In the genomic region with DNA sequence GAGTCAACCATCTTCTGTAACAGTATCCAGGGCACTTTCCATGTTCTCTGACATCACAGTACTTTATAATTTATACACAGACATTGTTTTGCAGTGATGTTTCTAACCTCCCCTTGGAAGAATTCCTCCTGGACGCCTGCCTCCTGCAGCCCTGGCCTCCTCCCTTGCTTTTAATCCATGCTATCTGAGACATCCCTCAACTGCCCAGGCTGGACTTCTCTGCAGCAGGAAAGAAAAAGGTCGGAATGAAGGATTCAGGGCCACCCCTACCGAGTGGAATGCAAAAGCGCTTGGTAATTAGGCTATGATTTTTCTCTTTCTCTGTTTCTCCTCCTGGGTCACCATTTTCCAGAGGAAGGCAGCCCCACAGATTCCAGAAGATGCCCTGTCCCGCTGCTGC, we compare ENCODE assay signal across 19 cellular contexts. TPM values are rescaled to one million over a fixed set of nuclear protein-coding genes. Genes with fewer than 3 reads are reported as not detected.
DNase-seq lines count a peak whose midpoint lies in the region; TF ChIP-seq lines count a peak whose summit lies in the region.
"Had no signal": no experiment of that assay in that cellular context is flagged by ENCODE, and none has a peak within 500 bp of the region (broad histone marks: within the 10 kb centered on the region; RNA-seq: fewer than 3 reads in every experiment).

No MANE protein-coding gene starts in this region.

- H3K4me3 Mint-ChIP-seq in nephron progenitor cell, result peak overlapping the region; percentile 32
- H3K4me3 Mint-ChIP-seq: activated CD4-positive, alpha-beta T cell treated with anti-CD3 and anti-CD28 coated beads, Interleukin-2, amount 10 ng/mL, durations not matched to agents 24 days and 14 days; CD4-positive, alpha-beta memory T cell; stimulated activated naive CD8-positive, alpha-beta T cell treated with anti-CD3 and anti-CD28 coated beads, Interleukin-15, Interleukin-2, amounts not matched to agents 100 ng/mL and 50 ng/mL, for 24 hours had no signal

- intact Hi-C loops in dorsolateral prefrontal cortex (cut with DNase I), result no loop called here

- H3K27me3 Mint-ChIP-seq in nephron progenitor cell (ENCODE audit: low read depth, poor library complexity), result peaks cover 21% of the 10 kb centered on the region

- peak; percentile 32 for TF ChIP-seq CTCF in AG10803 (conservative IDR thresholded peaks at IDR 0.05; ENCODE audit: low read length)
- no peak for TF ChIP-seq CTCF in nephron progenitor cell (IDR thresholded peaks at IDR 0.05)
- TF ChIP-seq CTCF in dorsolateral prefrontal cortex (IDR thresholded peaks at IDR 0.05 in 54 of 56, conservative IDR thresholded peaks at IDR 0.05 in 2 of 56; ENCODE audit: low read depth in 1 of 56, partially characterized antibody in 56 of 56), result no peak

- no peaks in the 10 kb centered on the region for H3K36me3 Mint-ChIP-seq in nephron progenitor cell (ENCODE audit: low read depth)
- H3K36me3 Mint-ChIP-seq: CD4-positive, alpha-beta memory T cell had no signal

- H3K9me3 ChIP-seq in adipocyte (ENCODE audit: control insufficient read depth, low read length), result peaks cover 2% of the 10 kb centered on the region
- H3K9me3 ChIP-seq: mucosa of descending colon, upper lobe of left lung had no signal

- H3K27me3 ChIP-seq in adipocyte (replicated peaks; ENCODE audit: control insufficient read depth, insufficient read depth, low read length) (no peaks in the 10 kb centered on the region), dorsolateral prefrontal cortex (no peaks in the 10 kb centered on the region)
- H3K27me3 ChIP-seq: upper lobe of left lung had no signal

- DNase-seq in AG10803 (ENCODE audit: low read depth), result peak; percentile 46
- DNase-seq in adipocyte (ENCODE audit: low read depth), result peak; percentile 50
- peak; percentile 74 for DNase-seq in fibroblast of gingiva (ENCODE audit: low read depth)
- DNase-seq in nephron progenitor cell, result no peak
- no peak for DNase-seq in MV-4-11 (lab: John Stamatoyannopoulos, UW)
- no peak for DNase-seq in erythroblast (lab: John Stamatoyannopoulos, UW)
- no peak for DNase-seq in activated CD4-positive, alpha-beta T cell treated with anti-CD3 and anti-CD28 coated beads for 48 hours
- no peak for DNase-seq in dorsolateral prefrontal cortex
- DNase-seq: ACHN; activated CD4-positive, alpha-beta T cell treated with anti-CD3 and anti-CD28 coated beads, Interleukin-2, amount 10 ng/mL, durations not matched to agents 24 days and 14 days; activated gamma-delta T cell treated with Interleukin-2 at 50 U/mL for 16 hours; CD4-positive, alpha-beta memory T cell; DMS79; effector memory CD4-positive, alpha-beta T cell; foreskin keratinocyte; NCI-H1436 treated with DMSO at 0.1 percent for 48 hours had no signal

- H3K9me3 Mint-ChIP-seq in nephron progenitor cell, result peaks cover 8% of the 10 kb centered on the region
- H3K9me3 Mint-ChIP-seq: activated CD4-positive, alpha-beta T cell treated with anti-CD3 and anti-CD28 coated beads, Interleukin-2, amount 10 ng/mL, durations not matched to agents 24 days and 14 days; stimulated activated naive CD8-positive, alpha-beta T cell treated with anti-CD3 and anti-CD28 coated beads, Interleukin-15, Interleukin-2, amounts not matched to agents 100 ng/mL and 50 ng/mL, for 24 hours had no signal

- H3K4me3 ChIP-seq in AG10803 (ENCODE audit: low read length) (no peak overlapping the region), adipocyte (ENCODE audit: low read length) (no peak overlapping the region), dorsolateral prefrontal cortex (no peak overlapping the region)
- H3K4me3 ChIP-seq: mucosa of descending colon, upper lobe of left lung had no signal

- H3K27ac ChIP-seq in dorsolateral prefrontal cortex, result no peak overlapping the region
- H3K27ac ChIP-seq: foreskin keratinocyte, upper lobe of left lung had no signal

- H3K36me3 ChIP-seq in adipocyte (ENCODE audit: control insufficient read depth, insufficient read depth, low read length, severe bottlenecking), result no peaks in the 10 kb centered on the region
- H3K36me3 ChIP-seq: upper lobe of left lung had no signal

- no peak overlapping the region for H3K9ac ChIP-seq in adipocyte (ENCODE audit: low read length)

- peaks cover 13% of the 10 kb centered on the region for H3K4me1 Mint-ChIP-seq in nephron progenitor cell
- H3K4me1 Mint-ChIP-seq: activated CD4-positive, alpha-beta T cell treated with anti-CD3 and anti-CD28 coated beads, Interleukin-2, amount 10 ng/mL, durations not matched to agents 24 days and 14 days; CD4-positive, alpha-beta memory T cell had no signal

- no peak for TF ChIP-seq POLR2A in erythroblast (IDR thresholded peaks at IDR 0.05; ENCODE audit: low read length)

- H3K27ac Mint-ChIP-seq in nephron progenitor cell, result peak overlapping the region; percentile 37
- H3K27ac Mint-ChIP-seq: activated CD4-positive, alpha-beta T cell treated with anti-CD3 and anti-CD28 coated beads, Interleukin-2, amount 10 ng/mL, durations not matched to agents 24 days and 14 days; CD4-positive, alpha-beta memory T cell; stimulated activated naive CD8-positive, alpha-beta T cell treated with anti-CD3 and anti-CD28 coated beads, Interleukin-15, Interleukin-2, amounts not matched to agents 100 ng/mL and 50 ng/mL, for 24 hours had no signal

- peaks cover 7% of the 10 kb centered on the region for H3K4me1 ChIP-seq in adipocyte (ENCODE audit: control insufficient read depth, insufficient read depth, low read length)
- H3K4me1 ChIP-seq: foreskin keratinocyte, upper lobe of left lung had no signal

RNA-seq across cellular contexts. Expression of a gene that starts 47.0 kb away (rescaled TPM):
- total RNA-seq in dorsolateral prefrontal cortex, result 100 to 1,000 TPM in 82 of 120 experiments, 10 to 100 TPM in 38; 32.9 to 165 (median 108) TPM
- total RNA-seq: activated CD4-positive, alpha-beta T cell treated with anti-CD3 and anti-CD28 coated beads, Interleukin-2, amount 10 ng/mL, durations not matched to agents 24 days and 14 days had no signal

Comparison
In these comparisons a context has a peak if more than half of its experiments do, and no peak if none do; other contexts are left out.
1. DNase-seq: peak in AG10803 (single experiment), adipocyte (single experiment) and fibroblast of gingiva (single experiment); none in nephron progenitor cell (single experiment), MV-4-11 (single experiment), erythroblast (0 of 2), activated CD4-positive, alpha-beta T cell treated with anti-CD3 and anti-CD28 coated beads for 48 hours (single experiment) and dorsolateral prefrontal cortex (0 of 10).